In genomic region chr9:130041648-130042405, GRCh38 we compare ENCODE assay signal across 8 cellular contexts. TPM values are rescaled to one million over a fixed set of nuclear protein-coding genes. Genes with fewer than 3 reads are reported as not detected.
DNase-seq lines count a peak whose midpoint lies in the region; ATAC-seq, FAIRE-seq and TF ChIP-seq lines count a peak whose summit lies in the region.

No MANE protein-coding gene starts in this region.

- peak overlapping the region; percentile 94 for H3K4me2 ChIP-seq in A549

- CTCF ChIA-PET in A549 (lab: Yijun Ruan, JAX), result interaction anchor here (0.5 to 2.2 kb wide), 9 partner anchors 9 to 258 kb away, joined by 3 to 9 read pairs (median 3); no protein-coding TSS in a partner anchor

- H3K4me1 Mint-ChIP-seq in activated T-cell treated with anti-CD3 and anti-CD28 coated beads, Interleukin-2, amount 50 U/mL, for 72 hours (ENCODE audit: low read depth), result peaks cover 63% of the 10 kb centered on the region

- no peaks in the 10 kb centered on the region for H3K36me3 ChIP-seq in rectal smooth muscle tissue (ENCODE audit: control insufficient read depth, insufficient read depth, low read length)

- TF ChIP-seq CTCF in A549 (IDR thresholded peaks at IDR 0.05), result no peak
- no peak for TF ChIP-seq CTCF in GM12875 (IDR thresholded peaks at IDR 0.05; ENCODE audit: borderline replicate concordance, insufficient read depth, low read depth, low read length)

- H3K9me3 Mint-ChIP-seq in activated T-cell treated with anti-CD3 and anti-CD28 coated beads, Interleukin-2, amount 50 U/mL, for 72 hours, result no peaks in the 10 kb centered on the region

- 4% methylated on average over 29 of the region's 31 CpGs for WGBS in A549 (ENCODE audit: missing lambda C conversion rate)

- intact Hi-C loops in left ventricle myocardium superior (cut with micrococcal nuclease), result no loop called here

- H3K4me3 Mint-ChIP-seq in activated T-cell treated with anti-CD3 and anti-CD28 coated beads, Interleukin-2, amount 50 U/mL, for 72 hours, result peak overlapping the region; percentile 93 to 100

- no peaks in the 10 kb centered on the region for H3K27me3 ChIP-seq in rectal smooth muscle tissue (ENCODE audit: control insufficient read depth, insufficient read depth, low read length)

- peak overlapping the region; percentile 98 for H3K27ac Mint-ChIP-seq in activated T-cell treated with anti-CD3 and anti-CD28 coated beads, Interleukin-2, amount 50 U/mL, for 72 hours

- peak in 1 of 2 experiments; percentile 16; a peak in 1 of 5 replicates for TF ChIP-seq RAD21 in A549 (conservative IDR thresholded peaks at IDR 0.05 in 1 of 2, IDR thresholded peaks at IDR 0.05 in 1 of 2)

- no peaks in the 10 kb centered on the region for H3K9me3 ChIP-seq in A549

- H3K4me1 ChIP-seq in A549 (peaks cover 13% of the 10 kb centered on the region), rectal smooth muscle tissue (ENCODE audit: control insufficient read depth, insufficient read depth, low read length) (peaks cover 31% of the 10 kb centered on the region)

- POLR2A ChIA-PET in A549 (lab: Yijun Ruan, JAX), result interaction anchor here (0.9 to 4.6 kb wide), 4 partner anchors 11 to 157 kb away, joined by 3 to 28 read pairs (median 8); partner anchors contain the start of gene GPR107

- ATAC-seq in A549 (peak; percentile 32 to 58; a peak in 5 of 6 replicates), left ventricle myocardium superior (no peak), HG03135 (IDR thresholded peaks at IDR 0.05; ENCODE audit: unreplicated experiment) (no peak)
- ATAC-seq in activated T-cell treated with anti-CD3 and anti-CD28 coated beads, Interleukin-2, amount 50 U/mL, for 72 hours (replicated peaks in 1 of 2), result no peak

- no peak for TF ChIP-seq EP300 in A549 (IDR thresholded peaks at IDR 0.05)

- H3K4me3 ChIP-seq in A549, result peak overlapping the region; percentile 99
- peak overlapping the region; percentile 96 for H3K4me3 ChIP-seq in GM12875 (ENCODE audit: low read depth, low read length)
- H3K4me3 ChIP-seq in rectal smooth muscle tissue (ENCODE audit: low read length), result peak overlapping the region; percentile 88

- no peak for TF ChIP-seq POLR2A in A549 (IDR thresholded peaks at IDR 0.05; ENCODE audit: low read length)

- peaks cover 19 to 29% of the 10 kb centered on the region in 2 donors for H3K36me3 Mint-ChIP-seq in activated T-cell treated with anti-CD3 and anti-CD28 coated beads, Interleukin-2, amount 50 U/mL, for 72 hours (ENCODE audit: insufficient read depth in 2 of 2)

- H3K27me3 Mint-ChIP-seq in activated T-cell treated with anti-CD3 and anti-CD28 coated beads, Interleukin-2, amount 50 U/mL, for 72 hours (ENCODE audit: low read depth), result no peaks in the 10 kb centered on the region

- H3K27ac ChIP-seq in A549, result peak overlapping the region; percentile 89 to 94
- H3K27ac ChIP-seq in rectal smooth muscle tissue (ENCODE audit: low read depth, low read length), result peak overlapping the region; percentile 98

- DNase-seq in A549 (ENCODE audit: low read depth in 1 of 2, low spot score in 1 of 2) (peak in 1 of 2 experiments; percentile 33), left ventricle myocardium superior (peak; percentile 39), GM19240 (ENCODE audit: insufficient read length, low spot score) (no peak), mucosa of gallbladder (ENCODE audit: low spot score) (no peak)
- DNase-seq in activated T-cell treated with anti-CD3 and anti-CD28 coated beads, Interleukin-2, amount 50 U/mL, for 72 hours, result peak in 1 of 2 donors; percentile 31

- FAIRE-seq in A549 (lab: Jason Lieb, UNC), result no peak

- peak overlapping the region; percentile 80 for H3K9ac ChIP-seq in rectal smooth muscle tissue (ENCODE audit: low read length)

TF ChIP-seq in A549, 52 proteins besides CTCF, POLR2A, EP300 and RAD21:
- TF ChIP-seq ELK1 (IDR thresholded peaks at IDR 0.05; ENCODE audit: low read depth, low read length), result no peak
- no peak for TF ChIP-seq GATA3 (IDR thresholded peaks at IDR 0.05; ENCODE audit: borderline replicate concordance)
- no peak for TF ChIP-seq SMC3 (IDR thresholded peaks at IDR 0.05)

RNA-seq across cellular contexts. Expression of gene FNBP1, which starts 1.2 kb away (rescaled TPM):
- polyA plus RNA-seq in A549 (2011; rRNA removed) (15.6 and 17.9 TPM in 2 replicates), A549 (2017; fragmentation: RNase III; extraction: RNeasy Plus Mini Kit Qiagen cat#74134 plus additional on column Dnase treatment) (10.3 to 11.4 TPM (median 10.6 TPM) in 3 replicates)
- 4.0 and 4.8 TPM in 2 replicates for polyA plus RNA-seq in A549 (2012; cell fraction: cytosol; rRNA removed)
- 3.6 and 5.7 TPM in 2 replicates for polyA plus RNA-seq in A549 (2012; cell fraction: nucleus; rRNA removed)
- polyA minus RNA-seq in A549 (2011; rRNA and poly(A)+ RNA removed), result 9.6 and 13.6 TPM in 2 replicates
- total RNA-seq in activated T-cell treated with anti-CD3 and anti-CD28 coated beads, Interleukin-2, amount 50 U/mL, for 72 hours, result 100 to 1,000 TPM; 301 to 323 TPM
- total RNA-seq in left ventricle myocardium superior (23.7 TPM), mucosa of gallbladder (66.4 TPM)

RNA-seq across cellular contexts. Expression of gene GPR107, which starts 11.9 kb away (rescaled TPM):
- polyA plus RNA-seq in A549 (2011; rRNA removed) (45.1 and 62.4 TPM in 2 replicates), A549 (2017; fragmentation: RNase III; extraction: RNeasy Plus Mini Kit Qiagen cat#74134 plus additional on column Dnase treatment) (28.1 to 30.1 TPM (median 28.2 TPM) in 3 replicates)
- polyA plus RNA-seq in A549 (2012; cell fraction: cytosol; rRNA removed), result 10.7 and 13.8 TPM in 2 replicates
- 13.7 and 18.7 TPM in 2 replicates for polyA plus RNA-seq in A549 (2012; cell fraction: nucleus; rRNA removed)
- 29.6 and 51.4 TPM in 2 replicates for polyA minus RNA-seq in A549 (2011; rRNA and poly(A)+ RNA removed)
- 10 to 100 TPM; 27.3 to 31.7 TPM for total RNA-seq in activated T-cell treated with anti-CD3 and anti-CD28 coated beads, Interleukin-2, amount 50 U/mL, for 72 hours
- total RNA-seq in left ventricle myocardium superior (21.1 TPM), mucosa of gallbladder (39.6 TPM)

Comparison
In these comparisons a context has a peak if more than half of its experiments do, and no peak if none do; other contexts are left out.
1. ATAC-seq: peak in A549 (2 of 2); none in activated T-cell treated with anti-CD3 and anti-CD28 coated beads, Interleukin-2, amount 50 U/mL, for 72 hours (0 of 2), left ventricle myocardium superior (single experiment) and HG03135 (single experiment).
2. Peak in every context shown above with its lines, with median percentiles within 50 percentile points of each other: H3K4me3 ChIP-seq.